ENCODE assay signal across 10 cellular contexts in genomic region chr6:139540276-139540675, GRCh38.
DNase-seq lines count a peak whose midpoint lies in the region; ATAC-seq and TF ChIP-seq lines count a peak whose summit lies in the region.
"Had no signal": no experiment of that assay in that cellular context is flagged by ENCODE, and none has a peak within 500 bp of the region (broad histone marks: within the 10 kb centered on the region; RNA-seq: fewer than 3 reads in every experiment).

No MANE protein-coding gene starts in this region.

- DNase-seq in activated CD8-positive, alpha-beta T cell treated with anti-CD3 and anti-CD28 coated beads, Interleukin-2, amount 10 ng/mL, durations not matched to agents 7 days and 5 days, result peak; percentile 71
- peak; percentile 61 to 77 for DNase-seq in foreskin fibroblast
- peak; percentile 48 for DNase-seq in stimulated activated naive CD4-positive, alpha-beta T cell treated with Interleukin-2 at 50 U/mL for 16 hours (lab: John Stamatoyannopoulos, UW)
- DNase-seq in hippocampal formation (lab: John Stamatoyannopoulos, UW), result no peak
- no peak for DNase-seq in cerebellum (ENCODE audit: low spot score)
- no peak for DNase-seq in RPMI8226
- DNase-seq: naive B cell had no signal

- ATAC-seq in GM18499 (IDR thresholded peaks at IDR 0.05; ENCODE audit: insufficient read depth, unreplicated experiment) (peak; percentile 58), HG03442 (IDR thresholded peaks at IDR 0.05; ENCODE audit: unreplicated experiment) (peak; percentile 74)
- peak; percentile 92 for ATAC-seq in activated CD8-positive, alpha-beta T cell treated with anti-CD3 and anti-CD28 coated beads, Interleukin-2, amount 10 ng/mL, durations not matched to agents 7 days and 5 days

- TF ChIP-seq CTCF in foreskin fibroblast (IDR thresholded peaks at IDR 0.05; ENCODE audit: low read depth, low read length), result no peak

- H3K36me3 Mint-ChIP-seq in activated CD8-positive, alpha-beta T cell treated with anti-CD3 and anti-CD28 coated beads, Interleukin-2, amount 10 ng/mL, durations not matched to agents 7 days and 5 days (ENCODE audit: low read depth), result no peaks in the 10 kb centered on the region
- H3K36me3 Mint-ChIP-seq: naive B cell had no signal

- no peaks in the 10 kb centered on the region for H3K27me3 Mint-ChIP-seq in activated CD8-positive, alpha-beta T cell treated with anti-CD3 and anti-CD28 coated beads, Interleukin-2, amount 10 ng/mL, durations not matched to agents 7 days and 5 days (ENCODE audit: low read depth)
- H3K27me3 Mint-ChIP-seq: IgD-negative memory B cell, naive B cell had no signal

- H3K4me3 ChIP-seq in foreskin fibroblast (ENCODE audit: low read depth in 1 of 2, low read length in 2 of 2), result no peak overlapping the region

- H3K27ac Mint-ChIP-seq in activated CD8-positive, alpha-beta T cell treated with anti-CD3 and anti-CD28 coated beads, Interleukin-2, amount 10 ng/mL, durations not matched to agents 7 days and 5 days, result peak overlapping the region; percentile 82

- POLR2A ChIA-PET in activated CD8-positive, alpha-beta T cell treated with anti-CD3 and anti-CD28 coated beads, Interleukin-2, amount 10 ng/mL, durations not matched to agents 7 days and 5 days (lab: Charles Lee), result interaction anchor here (0.8 kb wide), 1 partner anchor 10 kb away, joined by 3 read pairs; no protein-coding TSS in a partner anchor

- H3K4me3 Mint-ChIP-seq in activated CD8-positive, alpha-beta T cell treated with anti-CD3 and anti-CD28 coated beads, Interleukin-2, amount 10 ng/mL, durations not matched to agents 7 days and 5 days, result peak overlapping the region; percentile 13
- H3K4me3 Mint-ChIP-seq: IgD-negative memory B cell, naive B cell had no signal

- no peaks in the 10 kb centered on the region for H3K9me3 Mint-ChIP-seq in activated CD8-positive, alpha-beta T cell treated with anti-CD3 and anti-CD28 coated beads, Interleukin-2, amount 10 ng/mL, durations not matched to agents 7 days and 5 days (ENCODE audit: insufficient read depth)
- H3K9me3 Mint-ChIP-seq: naive B cell had no signal

- CTCF ChIA-PET in activated CD8-positive, alpha-beta T cell treated with anti-CD3 and anti-CD28 coated beads, Interleukin-2, amount 10 ng/mL, durations not matched to agents 7 days and 5 days (lab: Charles Lee), result no interaction called here

- H3K4me1 Mint-ChIP-seq in activated CD8-positive, alpha-beta T cell treated with anti-CD3 and anti-CD28 coated beads, Interleukin-2, amount 10 ng/mL, durations not matched to agents 7 days and 5 days (ENCODE audit: low read depth), result peaks cover 35% of the 10 kb centered on the region

Comparison
In these comparisons a context has a peak if more than half of its experiments do, and no peak if none do; other contexts are left out.
1. DNase-seq: peak in activated CD8-positive, alpha-beta T cell treated with anti-CD3 and anti-CD28 coated beads, Interleukin-2, amount 10 ng/mL, durations not matched to agents 7 days and 5 days (single experiment), foreskin fibroblast (2 of 2) and stimulated activated naive CD4-positive, alpha-beta T cell treated with Interleukin-2 at 50 U/mL for 16 hours (single experiment); none in hippocampal formation (0 of 2), cerebellum (single experiment) and RPMI8226 (single experiment).
2. Peak in every context shown above with its lines, with median percentiles within 50 percentile points of each other: ATAC-seq.